ENCODE assay signal across 19 cellular contexts in genomic region chr20:21509079-21509596, GRCh38. TPM values are rescaled to one million over a fixed set of nuclear protein-coding genes. Genes with fewer than 3 reads are reported as not detected.
DNase-seq lines count a peak whose midpoint lies in the region; ATAC-seq and TF ChIP-seq lines count a peak whose summit lies in the region.
"Had no signal": no experiment of that assay in that cellular context is flagged by ENCODE, and none has a peak within 500 bp of the region (broad histone marks: within the 10 kb centered on the region; RNA-seq: fewer than 3 reads in every experiment).

No MANE protein-coding gene starts in this region.

- H2AFZ ChIP-seq in H9 (ENCODE audit: low read length): no peak overlapping the region
- peak overlapping the region; percentile 7 for H2AFZ ChIP-seq in neuronal stem cell (ENCODE audit: low read length)
- no peak overlapping the region for H2AFZ ChIP-seq in PC-3 (ENCODE audit: low read length)

- H3K27ac ChIP-seq in H9 (ENCODE audit: insufficient read length, low read depth, low read length) (no peak overlapping the region), dorsolateral prefrontal cortex (peak overlapping the region; percentile 73 to 98 (median 95)), neuronal stem cell (replicated peaks; ENCODE audit: low read length) (no peak overlapping the region), upper lobe of right lung (no peak overlapping the region), PC-3 (ENCODE audit: low read length) (no peak overlapping the region)
- H3K27ac ChIP-seq: 22Rv1, gastrocnemius medialis, transverse colon had no signal

- H4K20me1 ChIP-seq in H9 (ENCODE audit: control insufficient read depth, insufficient read depth, insufficient read length): no peaks in the 10 kb centered on the region
- H4K20me1 ChIP-seq in PC-3 (ENCODE audit: low read length): no peaks in the 10 kb centered on the region

- H3K9me3 ChIP-seq in H9 (ENCODE audit: control insufficient read depth, low read depth, low read length) (no peaks in the 10 kb centered on the region), neuronal stem cell (replicated peaks in 1 of 2; ENCODE audit: control insufficient read depth in 2 of 2, insufficient read depth in 1 of 2, low read depth in 1 of 2, low read length in 2 of 2) (no peaks in the 10 kb centered on the region), upper lobe of right lung (no peaks in the 10 kb centered on the region), PC-3 (ENCODE audit: low read length) (no peaks in the 10 kb centered on the region)
- H3K9me3 ChIP-seq: gastrocnemius medialis, HAP-1, transverse colon had no signal

- H3K36me3 ChIP-seq in neuronal stem cell (replicated peaks in 1 of 2; ENCODE audit: control insufficient read depth in 2 of 2, insufficient read depth in 2 of 2, low read length in 2 of 2): no peaks in the 10 kb centered on the region
- no peaks in the 10 kb centered on the region for H3K36me3 ChIP-seq in upper lobe of right lung
- H3K36me3 ChIP-seq in PC-3 (ENCODE audit: low read depth, low read length): no peaks in the 10 kb centered on the region
- H3K36me3 ChIP-seq: gastrocnemius medialis, transverse colon had no signal

- H3K9me2 ChIP-seq in PC-3 (replicated peaks; ENCODE audit: low read length): no peaks in the 10 kb centered on the region

- H2AK5ac ChIP-seq in H9 (ENCODE audit: insufficient read length, low read length): no peak overlapping the region
- no peak overlapping the region for H2AK5ac ChIP-seq in neuronal stem cell (ENCODE audit: low read depth, low read length)

- H2BK120ac ChIP-seq in H9 (ENCODE audit: low read depth, low read length, poor library complexity, severe bottlenecking) (no peak overlapping the region), neuronal stem cell (ENCODE audit: low read depth, low read length) (no peak overlapping the region)

- H3K9ac ChIP-seq in H9 (ENCODE audit: extremely low read depth, insufficient read length, low read length) (no peak overlapping the region), neuronal stem cell (ENCODE audit: low read depth, low read length, poor library complexity) (no peak overlapping the region), PC-3 (ENCODE audit: low read length) (no peak overlapping the region)

- no peak overlapping the region for H3K18ac ChIP-seq in H9 (ENCODE audit: insufficient read length, low read depth, low read length)
- no peak overlapping the region for H3K18ac ChIP-seq in neuronal stem cell (ENCODE audit: low read length)

- CTCF ChIA-PET in PC-3 (lab: Charles Lee): no interaction called here

- TF ChIP-seq CTCF in H9 (conservative IDR thresholded peaks at IDR 0.05): no peak
- TF ChIP-seq CTCF in dorsolateral prefrontal cortex (IDR thresholded peaks at IDR 0.05 in 54 of 56, conservative IDR thresholded peaks at IDR 0.05 in 2 of 56; ENCODE audit: low read depth in 1 of 56, partially characterized antibody in 56 of 56): no peak
- no peak for TF ChIP-seq CTCF in upper lobe of right lung (IDR thresholded peaks at IDR 0.05)
- no peak for TF ChIP-seq CTCF in PC-3 (conservative IDR thresholded peaks at IDR 0.05; ENCODE audit: low read depth, low read length)

- peak overlapping the region; percentile 37 for H3K4me3 Mint-ChIP-seq in T-helper 1 cell treated with Interleukin-12 subunit alpha and Interleukin-12 subunit beta and Interleukin-4 antibody, amounts not matched to agents 30 μg/mL and 1 μg/mL, for 36 hours
- peak overlapping the region in 1 of 2 experiments; percentile 67; a peak in 3 of 5 replicates for H3K4me3 Mint-ChIP-seq in H9

- intact Hi-C loops in dorsolateral prefrontal cortex (cut with DNase I) (loop anchor here (2.0 to 10.0 kb wide), 9 partner anchors 63 to 844 kb away; no protein-coding TSS in a partner anchor), upper lobe of right lung (cut with DNase I) (loop anchor here (5.0 to 10.0 kb wide), 2 partner anchors 272 to 644 kb away; no protein-coding TSS in a partner anchor), PC-3 (cut with micrococcal nuclease) (loop anchor here (5.0 kb wide), 2 partner anchors 382 to 457 kb away; partner anchors contain the start of gene KIZ)

- no peak overlapping the region for H3K56ac ChIP-seq in H9 (ENCODE audit: insufficient read length, low read depth, low read length)

- no TSS peak for BruUV-seq in PC-3 (replicated peaks; lab: Mats Ljungman, UMichigan)

- H3K4ac ChIP-seq in H9 (ENCODE audit: low read depth, low read length): no peak overlapping the region
- no peak overlapping the region for H3K4ac ChIP-seq in neuronal stem cell (ENCODE audit: low read length)

- no peak overlapping the region for H2BK5ac ChIP-seq in H9 (ENCODE audit: insufficient read length, low read length)
- no peak overlapping the region for H2BK5ac ChIP-seq in neuronal stem cell (ENCODE audit: low read length)

- H4K8ac ChIP-seq in H9 (replicated peaks; ENCODE audit: insufficient read length, low read depth, low read length) (no peak overlapping the region), neuronal stem cell (ENCODE audit: low read depth, low read length) (no peak overlapping the region)

- H3K4me1 ChIP-seq in H9 (ENCODE audit: insufficient read depth, low read length): peaks cover 3% of the 10 kb centered on the region; the same call in 1 of the 2 replicates
- peaks cover 3 to 7% of the 10 kb centered on the region in 2 donors for H3K4me1 ChIP-seq in neuronal stem cell (ENCODE audit: control insufficient read depth in 2 of 2, insufficient read depth in 1 of 2, low read depth in 1 of 2, low read length in 2 of 2)
- peaks cover 52% of the 10 kb centered on the region for H3K4me1 ChIP-seq in upper lobe of right lung
- H3K4me1 ChIP-seq in PC-3 (ENCODE audit: insufficient read depth, low read length): peaks cover 16% of the 10 kb centered on the region

- no peaks in the 10 kb centered on the region for H3K9me3 Mint-ChIP-seq in T-helper 1 cell treated with Interleukin-12 subunit alpha and Interleukin-12 subunit beta and Interleukin-4 antibody, amounts not matched to agents 30 μg/mL and 1 μg/mL, for 36 hours
- H3K9me3 Mint-ChIP-seq in H9: peaks cover 0 to 5% of the 10 kb centered on the region in 2 experiments; a peak in 3 of 5 replicates
- H3K9me3 Mint-ChIP-seq: memory B cell had no signal

- no peak overlapping the region for H3T11ph ChIP-seq in H9 (ENCODE audit: low read length)

- H4K5ac ChIP-seq in H9 (ENCODE audit: insufficient read length, low read depth, low read length): no peak overlapping the region

- peaks cover 69% of the 10 kb centered on the region for H3K27me3 ChIP-seq in H9 (ENCODE audit: insufficient read depth, low read length)
- peaks cover 0 to 97% (median 82%) of the 10 kb centered on the region in 45 donors for H3K27me3 ChIP-seq in dorsolateral prefrontal cortex
- peaks cover 64 to 98% (median 92%) of the 10 kb centered on the region in 3 experiments for H3K27me3 ChIP-seq in neuronal stem cell (ENCODE audit: control insufficient read depth in 3 of 3, insufficient read depth in 3 of 3, low read depth in 1 of 3, low read length in 3 of 3)
- H3K27me3 ChIP-seq in upper lobe of right lung: peaks cover 98% of the 10 kb centered on the region
- peaks cover 67% of the 10 kb centered on the region for H3K27me3 ChIP-seq in PC-3 (ENCODE audit: low read length)

- H3K4me1 Mint-ChIP-seq in T-helper 1 cell treated with Interleukin-12 subunit alpha and Interleukin-12 subunit beta and Interleukin-4 antibody, amounts not matched to agents 30 μg/mL and 1 μg/mL, for 36 hours (ENCODE audit: low read depth): peaks cover 21% of the 10 kb centered on the region
- peaks cover 17 to 53% of the 10 kb centered on the region in 2 experiments for H3K4me1 Mint-ChIP-seq in H9

- no CpG with 5 or more reads among the region's 12 CpGs for WGBS in H9 (ENCODE audit: extremely low coverage, insufficient read length, low lambda C conversion rate)
- no CpG with 5 or more reads among the region's 12 CpGs for WGBS in neuronal stem cell (ENCODE audit: extremely low coverage in 2 of 2, insufficient read length in 2 of 2, insufficient replicate concordance in 1 of 2), 2 donors

- H3K4me2 ChIP-seq in H9 (ENCODE audit: insufficient read depth, insufficient read length, low read length) (peak overlapping the region; percentile 53), neuronal stem cell (ENCODE audit: insufficient read depth, low read length, poor library complexity, severe bottlenecking) (no peak overlapping the region), PC-3 (ENCODE audit: low read length) (no peak overlapping the region)

- H3K27me3 Mint-ChIP-seq in T-helper 1 cell treated with Interleukin-12 subunit alpha and Interleukin-12 subunit beta and Interleukin-4 antibody, amounts not matched to agents 30 μg/mL and 1 μg/mL, for 36 hours (ENCODE audit: low read depth): peaks cover 81% of the 10 kb centered on the region
- H3K27me3 Mint-ChIP-seq in H9 (ENCODE audit: low read depth): peaks cover 96% of the 10 kb centered on the region

- POLR2A ChIA-PET in PC-3 (lab: Charles Lee; ENCODE audit: unreplicated experiment): no interaction called here

- H3F3A ChIP-seq in PC-3 (ENCODE audit: low read length, unreplicated experiment): no peaks in the 10 kb centered on the region

- no peak overlapping the region for H2BK12ac ChIP-seq in H9 (ENCODE audit: insufficient read length, low read depth, low read length)
- no peak overlapping the region for H2BK12ac ChIP-seq in neuronal stem cell (ENCODE audit: low read length)

- H3K4me3 ChIP-seq in dorsolateral prefrontal cortex: peak overlapping the region in 58 of 59 donors; percentile 16 to 83 (median 60)
- no peak overlapping the region for H3K4me3 ChIP-seq in neuronal stem cell (ENCODE audit: low read length in 2 of 2)
- H3K4me3 ChIP-seq in upper lobe of right lung: no peak overlapping the region
- no peak overlapping the region for H3K4me3 ChIP-seq in PC-3 (ENCODE audit: low read length)

- no peaks in the 10 kb centered on the region for H3K79me1 ChIP-seq in H9 (ENCODE audit: insufficient read depth, low read depth, low read length, poor library complexity, severe bottlenecking)
- H3K79me1 ChIP-seq in neuronal stem cell (ENCODE audit: low read depth, low read length): no peaks in the 10 kb centered on the region

- no peak overlapping the region for H2BK15ac ChIP-seq in H9 (ENCODE audit: low read depth, low read length)
- H2BK15ac ChIP-seq in neuronal stem cell (ENCODE audit: low read length): no peak overlapping the region

- H3K36me3 Mint-ChIP-seq in T-helper 1 cell treated with Interleukin-12 subunit alpha and Interleukin-12 subunit beta and Interleukin-4 antibody, amounts not matched to agents 30 μg/mL and 1 μg/mL, for 36 hours (ENCODE audit: low read depth): peaks cover 3% of the 10 kb centered on the region
- no peaks in the 10 kb centered on the region; a peak in 1 of 7 replicates for H3K36me3 Mint-ChIP-seq in H9 (ENCODE audit: insufficient read depth in 1 of 3, low read depth in 3 of 3)
- H3K36me3 Mint-ChIP-seq: memory B cell had no signal

- H4K91ac ChIP-seq in H9 (ENCODE audit: insufficient read length, low read depth, low read length) (no peak overlapping the region), neuronal stem cell (ENCODE audit: low read depth, low read length, poor library complexity) (no peak overlapping the region)

- no peak for DNase-seq in T-helper 1 cell
- DNase-seq in H9: no peak
- no peak for DNase-seq in dorsolateral prefrontal cortex
- no peak for DNase-seq in neuronal stem cell (ENCODE audit: low spot score)
- DNase-seq in upper lobe of right lung: no peak
- no peak for DNase-seq in PC-3
- DNase-seq: gastrocnemius medialis; NCI-H2029; NCI-H510A treated with DMSO at 0.1 percent for 48 hours; OCI-M1; stimulated activated CD4-positive, alpha-beta T cell treated with anti-CD3 and anti-CD28 coated beads, Interleukin-4, amount 100 ng/mL, for 1 hour; transverse colon had no signal

- no peak overlapping the region for H3K23ac ChIP-seq in H9 (ENCODE audit: insufficient read length, low read depth, low read length)
- H3K23ac ChIP-seq in neuronal stem cell (ENCODE audit: low read depth, low read length, poor library complexity): no peak overlapping the region

- peaks cover 20% of the 10 kb centered on the region for H3K23me2 ChIP-seq in H9 (ENCODE audit: insufficient read length, low read depth, low read length, poor library complexity, severe bottlenecking)

- H3K27ac Mint-ChIP-seq in T-helper 1 cell treated with Interleukin-12 subunit alpha and Interleukin-12 subunit beta and Interleukin-4 antibody, amounts not matched to agents 30 μg/mL and 1 μg/mL, for 36 hours: peak overlapping the region; percentile 62
- H3K27ac Mint-ChIP-seq in H9: no peak overlapping the region
- H3K27ac Mint-ChIP-seq: memory B cell had no signal

- H2BK20ac ChIP-seq in H9 (ENCODE audit: low read depth, low read length, poor library complexity, severe bottlenecking): no peak overlapping the region

- no peak overlapping the region for H3K14ac ChIP-seq in H9 (ENCODE audit: insufficient read depth, low read length)
- no peak overlapping the region for H3K14ac ChIP-seq in neuronal stem cell (ENCODE audit: low read length)

- no peak for ATAC-seq in upper lobe of right lung
- ATAC-seq in GM21526 (IDR thresholded peaks at IDR 0.05; ENCODE audit: low FRiP score, unreplicated experiment): no peak
- no peak for ATAC-seq in PC-3
- ATAC-seq: gastrocnemius medialis had no signal

- H3K79me2 ChIP-seq in H9 (ENCODE audit: insufficient read depth, low read length): no peaks in the 10 kb centered on the region
- H3K79me2 ChIP-seq in PC-3 (ENCODE audit: low read length): no peaks in the 10 kb centered on the region

RNA-seq across cellular contexts. Expression of gene NKX2-2, which starts 4.7 kb away (rescaled TPM):
- total RNA-seq in H9 (2021): 0.11 TPM in 1 of 2 replicates, not detected in the other
- 10 to 100 TPM in 101 of 120 experiments, 1 to 10 TPM in 19; 5.9 to 47.3 (median 14.2) TPM for total RNA-seq in dorsolateral prefrontal cortex
- polyA plus RNA-seq in neuronal stem cell (2013, experiment 1 of 2): not detected
- not detected for polyA plus RNA-seq in neuronal stem cell (2013, experiment 2 of 2)
- not detected for total RNA-seq in upper lobe of right lung
- not detected in 2 replicates for total RNA-seq in PC-3 (2014; rRNA removed)
- total RNA-seq: gastrocnemius medialis, MCF 10A, SK-MEL-5 had no signal

Comparison
In these comparisons a context has a peak if more than half of its experiments do, and no peak if none do; other contexts are left out.
1. H3K27ac ChIP-seq: peak in dorsolateral prefrontal cortex (59 of 59); none in H9 (single experiment), neuronal stem cell (single experiment), upper lobe of right lung (single experiment) and PC-3 (single experiment).
2. H3K4me3 ChIP-seq: peak in dorsolateral prefrontal cortex (58 of 59); none in neuronal stem cell (0 of 2), upper lobe of right lung (single experiment) and PC-3 (single experiment).